1 cellular context compared by ENCODE assay signal in the genomic region with DNA sequence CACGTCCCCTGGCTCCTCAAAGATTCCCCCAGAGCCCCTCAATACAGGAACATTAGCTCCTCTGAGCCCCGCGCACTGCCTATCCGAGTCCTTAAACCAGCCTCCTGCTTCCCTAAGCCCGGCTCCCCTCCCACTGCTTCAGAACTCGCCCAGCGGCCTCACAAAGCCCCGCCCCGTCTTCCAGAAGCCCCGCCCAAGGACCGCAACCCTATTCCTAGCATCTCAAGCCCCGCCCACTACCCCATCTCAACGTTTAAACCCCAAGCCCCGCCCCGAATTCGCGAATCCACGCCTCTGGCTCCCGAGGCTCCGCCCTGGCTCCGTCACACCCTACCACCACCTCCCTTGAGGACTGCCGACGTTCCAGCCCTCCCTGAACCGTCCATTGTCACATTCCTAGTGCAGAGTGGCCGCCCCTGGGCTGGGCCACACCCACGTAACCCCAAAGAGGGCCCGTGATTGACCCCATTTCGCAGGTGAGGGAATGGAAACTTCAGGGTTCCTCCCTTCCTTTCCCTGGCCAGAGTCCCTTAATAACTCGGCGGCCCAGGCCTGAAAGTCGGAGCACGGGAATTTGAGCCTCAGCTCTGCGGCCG.
TF ChIP-seq lines count a peak whose summit lies in the region.

No MANE protein-coding gene starts in this region.

TF ChIP-seq in K562, 482 proteins besides CTCF, POLR2A, EP300 and RAD21 (continued from another document and continues in another):
- TF ChIP-seq ATF3 (IDR thresholded peaks at IDR 0.05) = no peak
- no peak for TF ChIP-seq ATF3 (CRISPR knock-in tag; conservative IDR thresholded peaks at IDR 0.05)
- no peak for TF ChIP-seq NR4A1 (CRISPR knock-in tag; IDR thresholded peaks at IDR 0.05)
- no peak for TF ChIP-seq NR4A1 (tag; IDR thresholded peaks at IDR 0.05)
- no peak for TF ChIP-seq NUFIP1 (IDR thresholded peaks at IDR 0.05; ENCODE audit: partially characterized antibody)
- 0 out of 2 replicates have a peak, but pooled peaks have one; percentile 7 for TF ChIP-seq ARID1B (IDR thresholded peaks at IDR 0.05)
- TF ChIP-seq E2F5 (CRISPR knock-in tag; IDR thresholded peaks at IDR 0.05) = peak; percentile 68; the same call in 1 of the 2 replicates
- TF ChIP-seq KLF13 (tag; IDR thresholded peaks at IDR 0.05; ENCODE audit: borderline replicate concordance, low read depth) = no peak
- no peak for TF ChIP-seq FOXJ2 (tag; IDR thresholded peaks at IDR 0.05)
- TF ChIP-seq POLR2AphosphoS5 (IDR thresholded peaks at IDR 0.05; ENCODE audit: control insufficient read depth, insufficient read depth, low read depth, low read length) = 0 out of 2 replicates have a peak, but pooled peaks have one; percentile 29
- peak; percentile 14; the same call in 1 of the 2 replicates for TF ChIP-seq XRCC5 (IDR thresholded peaks at IDR 0.05; ENCODE audit: low read depth, low read length)
- TF ChIP-seq SNIP1 (IDR thresholded peaks at IDR 0.05; ENCODE audit: low read depth) = no peak
- TF ChIP-seq ZSCAN32 (CRISPR knock-in tag; IDR thresholded peaks at IDR 0.05) = no peak
- TF ChIP-seq SRF (CRISPR knock-in tag; IDR thresholded peaks at IDR 0.05) = peak in 1 of 2 experiments; percentile 81; a peak in 1 of 4 replicates
- no peak for TF ChIP-seq NELFE (IDR thresholded peaks at IDR 0.05; ENCODE audit: insufficient read depth, insufficient read length)
- TF ChIP-seq, protein P1, sequence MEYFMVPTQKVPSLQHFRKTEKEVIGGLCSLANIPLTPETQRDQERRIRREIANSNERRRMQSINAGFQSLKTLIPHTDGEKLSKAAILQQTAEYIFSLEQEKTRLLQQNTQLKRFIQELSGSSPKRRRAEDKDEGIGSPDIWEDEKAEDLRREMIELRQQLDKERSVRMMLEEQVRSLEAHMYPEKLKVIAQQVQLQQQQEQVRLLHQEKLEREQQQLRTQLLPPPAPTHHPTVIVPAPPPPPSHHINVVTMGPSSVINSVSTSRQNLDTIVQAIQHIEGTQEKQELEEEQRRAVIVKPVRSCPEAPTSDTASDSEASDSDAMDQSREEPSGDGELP (CRISPR knock-in tag; IDR thresholded peaks at IDR 0.05; ENCODE audit: borderline replicate concordance) = peak; percentile 13; the same call in 1 of the 2 replicates
- peak; percentile 53; the same call in 1 of the 2 replicates for TF ChIP-seq ADNP (tag; IDR thresholded peaks at IDR 0.05)
- TF ChIP-seq DNMT1 (IDR thresholded peaks at IDR 0.05) = no peak
- peak; percentile 51 for TF ChIP-seq POLR2B (IDR thresholded peaks at IDR 0.05; ENCODE audit: low read depth, partially characterized antibody)
- TF ChIP-seq RBM22 (IDR thresholded peaks at IDR 0.05; ENCODE audit: low read depth, low read length, poor library complexity, severe bottlenecking) = no peak
- TF ChIP-seq TAF7 (tag; IDR thresholded peaks at IDR 0.05) = peak; percentile 64; the same call in 1 of the 2 replicates
- no peak for TF ChIP-seq POLR2AphosphoS2 (IDR thresholded peaks at IDR 0.05; ENCODE audit: low read length)
- no peak for TF ChIP-seq ZZZ3 (IDR thresholded peaks at IDR 0.05)
- TF ChIP-seq CCNT2 (IDR thresholded peaks at IDR 0.05; ENCODE audit: borderline replicate concordance, extremely low read depth, insufficient read length, low read depth, low read length) = no peak
- no peak for TF ChIP-seq NFRKB (IDR thresholded peaks at IDR 0.05; ENCODE audit: low read depth)
- no peak; the same call in 1 of the 2 replicates for TF ChIP-seq TARDBP (IDR thresholded peaks at IDR 0.05)
- no peak for TF ChIP-seq RNF2 (IDR thresholded peaks at IDR 0.05)
- TF ChIP-seq MCM3 (IDR thresholded peaks at IDR 0.05) = no peak
- no peak for TF ChIP-seq LEF1 (IDR thresholded peaks at IDR 0.05)
- no peak for TF ChIP-seq ARID3B (CRISPR knock-in tag; IDR thresholded peaks at IDR 0.05; ENCODE audit: borderline replicate concordance)
- TF ChIP-seq TAL1 (IDR thresholded peaks at IDR 0.05) = no peak
- TF ChIP-seq CUX1 (CRISPR knock-in tag; IDR thresholded peaks at IDR 0.05) = no peak
- TF ChIP-seq ZBTB33 (CRISPR knock-in tag; IDR thresholded peaks at IDR 0.05) = no peak
- no peak for TF ChIP-seq SIN3A (IDR thresholded peaks at IDR 0.05; ENCODE audit: borderline replicate concordance in 2 of 2, control insufficient read depth in 1 of 2, low read depth in 2 of 2, low read length in 2 of 2)
- TF ChIP-seq CHD4 (IDR thresholded peaks at IDR 0.05; ENCODE audit: insufficient read depth, insufficient replicate concordance, low read depth, low read length, poor library complexity, severe bottlenecking) = no peak
- TF ChIP-seq ZNF175 (CRISPR knock-in tag; IDR thresholded peaks at IDR 0.05; ENCODE audit: low read depth) = no peak
- no peak for TF ChIP-seq MTA3 (IDR thresholded peaks at IDR 0.05; ENCODE audit: borderline replicate concordance)
- TF ChIP-seq EGR1 (conservative IDR thresholded peaks at IDR 0.05) = peak; percentile 51
- peak; percentile 13; the same call in 1 of the 2 replicates for TF ChIP-seq TEAD4 (IDR thresholded peaks at IDR 0.05; ENCODE audit: low read length)
- TF ChIP-seq TEAD4 (CRISPR knock-in tag; IDR thresholded peaks at IDR 0.05; ENCODE audit: borderline replicate concordance) = no peak
- TF ChIP-seq SUPT5H (IDR thresholded peaks at IDR 0.05) = peak; percentile 58
- TF ChIP-seq, protein P2, sequence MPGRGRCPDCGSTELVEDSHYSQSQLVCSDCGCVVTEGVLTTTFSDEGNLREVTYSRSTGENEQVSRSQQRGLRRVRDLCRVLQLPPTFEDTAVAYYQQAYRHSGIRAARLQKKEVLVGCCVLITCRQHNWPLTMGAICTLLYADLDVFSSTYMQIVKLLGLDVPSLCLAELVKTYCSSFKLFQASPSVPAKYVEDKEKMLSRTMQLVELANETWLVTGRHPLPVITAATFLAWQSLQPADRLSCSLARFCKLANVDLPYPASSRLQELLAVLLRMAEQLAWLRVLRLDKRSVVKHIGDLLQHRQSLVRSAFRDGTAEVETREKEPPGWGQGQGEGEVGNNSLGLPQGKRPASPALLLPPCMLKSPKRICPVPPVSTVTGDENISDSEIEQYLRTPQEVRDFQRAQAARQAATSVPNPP (IDR thresholded peaks at IDR 0.05; ENCODE audit: borderline replicate concordance, insufficient read depth, insufficient read length) = no peak
- TF ChIP-seq KLF16 (IDR thresholded peaks at IDR 0.05) = no peak
- TF ChIP-seq, protein P3, sequence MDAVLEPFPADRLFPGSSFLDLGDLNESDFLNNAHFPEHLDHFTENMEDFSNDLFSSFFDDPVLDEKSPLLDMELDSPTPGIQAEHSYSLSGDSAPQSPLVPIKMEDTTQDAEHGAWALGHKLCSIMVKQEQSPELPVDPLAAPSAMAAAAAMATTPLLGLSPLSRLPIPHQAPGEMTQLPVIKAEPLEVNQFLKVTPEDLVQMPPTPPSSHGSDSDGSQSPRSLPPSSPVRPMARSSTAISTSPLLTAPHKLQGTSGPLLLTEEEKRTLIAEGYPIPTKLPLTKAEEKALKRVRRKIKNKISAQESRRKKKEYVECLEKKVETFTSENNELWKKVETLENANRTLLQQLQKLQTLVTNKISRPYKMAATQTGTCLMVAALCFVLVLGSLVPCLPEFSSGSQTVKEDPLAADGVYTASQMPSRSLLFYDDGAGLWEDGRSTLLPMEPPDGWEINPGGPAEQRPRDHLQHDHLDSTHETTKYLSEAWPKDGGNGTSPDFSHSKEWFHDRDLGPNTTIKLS (IDR thresholded peaks at IDR 0.05; ENCODE audit: borderline replicate concordance, low read depth) = 0 out of 2 replicates have a peak, but pooled peaks have one; percentile 17
- 0 out of 4 replicates have a peak, but pooled peaks of 1 of the 2 experiments have one; percentile 11 for TF ChIP-seq MNT (conservative IDR thresholded peaks at IDR 0.05)
- no peak for TF ChIP-seq ZNF639 (CRISPR knock-in tag; conservative IDR thresholded peaks at IDR 0.05 in 1 of 2, IDR thresholded peaks at IDR 0.05 in 1 of 2)
